9 cellular contexts compared by ENCODE assay signal in the genomic region with DNA sequence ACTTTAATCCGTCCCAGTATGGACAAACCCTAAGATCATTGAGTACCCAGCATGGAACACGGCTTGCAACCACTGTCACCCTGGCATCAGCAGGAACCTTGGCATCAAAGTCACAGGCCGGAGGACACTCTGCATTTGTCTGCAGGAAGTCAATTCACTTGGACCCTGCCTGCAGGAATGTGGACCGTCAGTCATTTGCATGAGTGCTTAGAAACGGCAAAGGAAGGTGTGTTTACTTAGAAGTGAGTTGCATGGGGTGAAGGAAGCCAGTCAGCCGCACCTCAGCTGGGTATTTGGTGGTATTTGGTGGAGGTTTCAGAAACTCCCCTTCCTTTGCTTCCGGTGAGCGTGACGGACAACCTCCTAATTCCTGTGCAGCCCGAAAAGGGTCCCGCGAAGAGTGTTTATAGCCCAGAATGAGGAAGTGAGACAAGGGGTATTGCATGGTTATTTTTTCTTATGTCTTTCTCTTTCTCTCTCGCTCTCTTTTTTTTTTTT. TPM values are rescaled to one million over a fixed set of nuclear protein-coding genes. Genes with fewer than 3 reads are reported as not detected.
DNase-seq lines count a peak whose midpoint lies in the region; ATAC-seq lines count a peak whose summit lies in the region.
"Had no signal": no experiment of that assay in that cellular context is flagged by ENCODE, and none has a peak within 500 bp of the region (broad histone marks: within the 10 kb centered on the region; RNA-seq: fewer than 3 reads in every experiment).

No MANE protein-coding gene starts in this region.

- intact Hi-C loops in activated T-helper 1 cell treated with anti-CD3 and anti-CD28 coated beads, Interleukin-12 subunit alpha, Interleukin-12 subunit beta, Interleukin-2, Interleukin-4 antibody, amounts not matched to agents 30 ng/mL and 10 ng/mL and 1 ng/mL, durations not matched to agents 14 hours and 24 hours and 36 hours (cut with micrococcal nuclease), result loop anchor here (1.0 to 10.0 kb wide), 2 partner anchors 17 to 947 kb away; no protein-coding TSS in a partner anchor

- H3K27me3 Mint-ChIP-seq in activated T-helper 1 cell treated with anti-CD3 and anti-CD28 coated beads, Interleukin-12 subunit alpha, Interleukin-12 subunit beta, Interleukin-2, Interleukin-4 antibody, amounts not matched to agents 30 ng/mL and 10 ng/mL and 1 ng/mL, durations not matched to agents 14 hours and 24 hours and 36 hours (ENCODE audit: insufficient read depth), result no peaks in the 10 kb centered on the region

- peak; percentile 88 for ATAC-seq in GM18517 (IDR thresholded peaks at IDR 0.05; ENCODE audit: unreplicated experiment)
- peak; percentile 83 for ATAC-seq in HG02571 (IDR thresholded peaks at IDR 0.05; ENCODE audit: unreplicated experiment)

- DNase-seq in NCI-H526 (lab: John Stamatoyannopoulos, UW) (peak; percentile 78 to 87), SHP77 treated with DMSO at 0.1 percent for 48 hours (lab: John Stamatoyannopoulos, UW) (no peak), HT-29 (ENCODE audit: low spot score) (no peak), NCI-H128 (lab: John Stamatoyannopoulos, UW; ENCODE audit: unreplicated experiment) (no peak)
- DNase-seq in activated T-helper 1 cell treated with anti-CD3 and anti-CD28 coated beads, Interleukin-12 subunit alpha, Interleukin-12 subunit beta, Interleukin-2, Interleukin-4 antibody, amounts not matched to agents 30 ng/mL and 10 ng/mL and 1 ng/mL, durations not matched to agents 14 hours and 24 hours and 36 hours (ENCODE audit: low spot score), result peak; percentile 66
- peak; percentile 43 to 46 for DNase-seq in stimulated activated CD4-positive, alpha-beta T cell treated with anti-CD3 and anti-CD28 coated beads, Interleukin-2, amount 100 ng/mL, for 48 hours

- H3K9me3 Mint-ChIP-seq in activated T-helper 1 cell treated with anti-CD3 and anti-CD28 coated beads, Interleukin-12 subunit alpha, Interleukin-12 subunit beta, Interleukin-2, Interleukin-4 antibody, amounts not matched to agents 30 ng/mL and 10 ng/mL and 1 ng/mL, durations not matched to agents 14 hours and 24 hours and 36 hours, result peaks cover 7% of the 10 kb centered on the region

- H3K4me3 Mint-ChIP-seq in activated T-helper 1 cell treated with anti-CD3 and anti-CD28 coated beads, Interleukin-12 subunit alpha, Interleukin-12 subunit beta, Interleukin-2, Interleukin-4 antibody, amounts not matched to agents 30 ng/mL and 10 ng/mL and 1 ng/mL, durations not matched to agents 14 hours and 24 hours and 36 hours, result peak overlapping the region; percentile 71

- H3K27ac Mint-ChIP-seq in activated T-helper 1 cell treated with anti-CD3 and anti-CD28 coated beads, Interleukin-12 subunit alpha, Interleukin-12 subunit beta, Interleukin-2, Interleukin-4 antibody, amounts not matched to agents 30 ng/mL and 10 ng/mL and 1 ng/mL, durations not matched to agents 14 hours and 24 hours and 36 hours, result peak overlapping the region; percentile 81

- peaks cover 55% of the 10 kb centered on the region for H3K4me1 Mint-ChIP-seq in activated T-helper 1 cell treated with anti-CD3 and anti-CD28 coated beads, Interleukin-12 subunit alpha, Interleukin-12 subunit beta, Interleukin-2, Interleukin-4 antibody, amounts not matched to agents 30 ng/mL and 10 ng/mL and 1 ng/mL, durations not matched to agents 14 hours and 24 hours and 36 hours (ENCODE audit: low read depth)

- H3K36me3 Mint-ChIP-seq in activated T-helper 1 cell treated with anti-CD3 and anti-CD28 coated beads, Interleukin-12 subunit alpha, Interleukin-12 subunit beta, Interleukin-2, Interleukin-4 antibody, amounts not matched to agents 30 ng/mL and 10 ng/mL and 1 ng/mL, durations not matched to agents 14 hours and 24 hours and 36 hours (ENCODE audit: low read depth), result peaks cover 41% of the 10 kb centered on the region

RNA-seq across cellular contexts. Expression of gene P2RY8, which starts 15.5 kb away (rescaled TPM):
- total RNA-seq in activated T-helper 1 cell treated with anti-CD3 and anti-CD28 coated beads, Interleukin-12 subunit alpha, Interleukin-12 subunit beta, Interleukin-2, Interleukin-4 antibody, amounts not matched to agents 30 ng/mL and 10 ng/mL and 1 ng/mL, durations not matched to agents 14 hours and 24 hours and 36 hours, result 20.4 and 21.8 TPM in 2 replicates
- not detected in 2 replicates for total RNA-seq in HT-29 (2014; rRNA removed; shearing (Covaris generic))
- total RNA-seq: fibroblast of lung had no signal

Comparison
In these comparisons a context has a peak if more than half of its experiments do, and no peak if none do; other contexts are left out.
1. DNase-seq: peak in NCI-H526 (2 of 2), activated T-helper 1 cell treated with anti-CD3 and anti-CD28 coated beads, Interleukin-12 subunit alpha, Interleukin-12 subunit beta, Interleukin-2, Interleukin-4 antibody, amounts not matched to agents 30 ng/mL and 10 ng/mL and 1 ng/mL, durations not matched to agents 14 hours and 24 hours and 36 hours (single experiment) and stimulated activated CD4-positive, alpha-beta T cell treated with anti-CD3 and anti-CD28 coated beads, Interleukin-2, amount 100 ng/mL, for 48 hours (2 of 2); none in SHP77 treated with DMSO at 0.1 percent for 48 hours (single experiment), HT-29 (single experiment) and NCI-H128 (single experiment).
2. RNA of gene P2RY8, which starts 15.5 kb away (total RNA-seq): 20.4 to 21.8 TPM in activated T-helper 1 cell treated with anti-CD3 and anti-CD28 coated beads, Interleukin-12 subunit alpha, Interleukin-12 subunit beta, Interleukin-2, Interleukin-4 antibody, amounts not matched to agents 30 ng/mL and 10 ng/mL and 1 ng/mL, durations not matched to agents 14 hours and 24 hours and 36 hours; not detected in HT-29; every median in the first group is over 10 times any median in the second.